8 cellular contexts compared by ENCODE assay signal in the genomic region with DNA sequence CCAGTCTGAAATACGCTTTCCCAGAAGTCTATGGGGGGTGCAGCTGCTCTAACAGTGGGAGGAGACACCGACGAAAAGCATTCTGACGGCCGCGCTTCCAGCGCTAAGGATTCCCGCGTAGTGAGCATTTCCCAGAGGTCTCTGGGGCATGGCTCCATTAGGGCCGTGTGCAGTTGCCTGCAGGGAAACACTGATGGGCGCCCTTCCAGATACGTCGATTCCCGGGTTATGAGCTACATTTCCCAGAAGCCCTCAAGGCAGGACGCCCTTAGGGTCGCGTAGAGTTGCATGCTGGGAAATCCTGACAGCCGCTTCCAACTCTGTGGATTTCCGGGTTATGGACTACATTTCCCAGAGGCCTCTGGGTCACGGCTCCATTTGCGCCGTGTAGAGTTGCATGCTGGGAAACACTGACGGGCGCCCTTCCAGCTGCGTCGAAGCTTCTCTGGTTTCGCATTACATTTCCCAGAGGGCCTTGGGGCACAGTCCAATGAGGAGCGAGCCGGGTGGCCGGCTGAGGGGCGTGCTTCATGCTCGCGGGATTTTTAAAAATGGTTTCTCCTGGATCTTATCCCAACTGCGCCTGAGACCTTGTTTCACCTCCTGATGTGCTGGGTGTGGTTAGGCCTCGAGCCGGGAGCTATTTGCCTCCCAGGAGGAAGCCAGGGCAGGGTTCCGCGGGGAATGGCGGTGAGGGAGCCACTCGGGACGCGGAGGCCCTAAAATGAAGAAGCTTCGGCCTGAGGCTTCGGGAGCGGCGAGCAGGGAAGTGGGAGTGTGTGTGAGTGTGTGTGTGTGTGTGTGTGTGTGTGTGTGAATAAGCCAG. TPM values are rescaled to one million over a fixed set of nuclear protein-coding genes. Genes with fewer than 3 reads are reported as not detected.
DNase-seq lines count a peak whose midpoint lies in the region; ATAC-seq and TF ChIP-seq lines count a peak whose summit lies in the region.

No MANE protein-coding gene starts in this region.

- H3K56ac ChIP-seq in IMR-90 (ENCODE audit: extremely low read depth, insufficient read depth, low read length): peak overlapping the region; percentile 54; the same call in 1 of the 2 replicates

- peak overlapping the region; percentile 61 for H3K14ac ChIP-seq in IMR-90 (replicated peaks; ENCODE audit: low read depth, low read length)

- DNase-seq in DMS114 treated with DMSO at 0.1 percent for 48 hours (lab: John Stamatoyannopoulos, UW; ENCODE audit: unreplicated experiment): peak; percentile 97
- DNase-seq in IMR-90: peak; percentile 98
- DNase-seq in RPMI8226: peak; percentile 96
- peak; percentile 95 for DNase-seq in activated effector memory CD4-positive, alpha-beta T cell treated with anti-CD3 and anti-CD28 coated beads, Interleukin-2, amount 50 U/mL, for 16 hours
- DNase-seq in fibroblast of villous mesenchyme (ENCODE audit: low read depth): peak; percentile 99
- peak; percentile 90 for DNase-seq in nephron progenitor cell

- H3K4me3 ChIP-seq in IMR-90 (ENCODE audit: insufficient read depth, low read depth, low read length) (peak overlapping the region; percentile 69), fibroblast of villous mesenchyme (ENCODE audit: low read depth, low read length) (peak overlapping the region; percentile 96)

- peak overlapping the region; percentile 35; the same call in 1 of the 2 replicates for H4K91ac ChIP-seq in IMR-90 (ENCODE audit: insufficient read depth, low read depth, low read length)

- H2AK9ac ChIP-seq in IMR-90 (replicated peaks; ENCODE audit: low read depth, low read length, poor library complexity): peak overlapping the region; percentile 48

- no peak for TF ChIP-seq POLR2A in IMR-90 (IDR thresholded peaks at IDR 0.05; ENCODE audit: low read depth, low read length)

- H4K8ac ChIP-seq in IMR-90 (ENCODE audit: low read depth in 2 of 2, low read length in 2 of 2): peak overlapping the region; percentile 91 to 98

- H3K18ac ChIP-seq in IMR-90 (ENCODE audit: low read depth, low read length): no peak overlapping the region

- H3K27ac ChIP-seq in IMR-90 (ENCODE audit: insufficient read depth, low read length): peak overlapping the region; percentile 25

- H3K23ac ChIP-seq in IMR-90 (ENCODE audit: low read depth, low read length): no peak overlapping the region

- H3K27ac Mint-ChIP-seq in nephron progenitor cell: peak overlapping the region; percentile 98
- peak overlapping the region; percentile 93 for H3K27ac Mint-ChIP-seq in stimulated activated naive CD8-positive, alpha-beta T cell treated with anti-CD3 and anti-CD28 coated beads, Interleukin-15, Interleukin-2, amounts not matched to agents 100 ng/mL and 50 ng/mL, for 24 hours

- no peak overlapping the region for H2BK120ac ChIP-seq in IMR-90 (ENCODE audit: low read depth, low read length)

- peak overlapping the region; percentile 42 for H4K5ac ChIP-seq in IMR-90 (ENCODE audit: low read depth, low read length)

- peak overlapping the region; percentile 79 for H3K4ac ChIP-seq in IMR-90 (ENCODE audit: low read depth, low read length)

- CTCF ChIA-PET in IMR-90 (lab: Yijun Ruan, JAX): interaction anchor here (0.7 kb wide), 1 partner anchor 63 kb away, joined by 3 read pairs; no protein-coding TSS in a partner anchor

- POLR2A ChIA-PET in IMR-90 (lab: Charles Lee; ENCODE audit: unreplicated experiment): interaction anchor here (0.6 kb wide), 1 partner anchor 86 kb away, joined by 3 read pairs; no protein-coding TSS in a partner anchor

- 0 out of 2 replicates have a peak, but pooled peaks cover 4% of the 10 kb centered on the region for H3K9me1 ChIP-seq in IMR-90 (ENCODE audit: insufficient read depth, low read length)

- no peaks in the 10 kb centered on the region for H4K20me1 ChIP-seq in IMR-90 (ENCODE audit: insufficient read depth, low read length)

- no peak overlapping the region for H2BK15ac ChIP-seq in IMR-90 (ENCODE audit: low read depth, low read length)

- peak overlapping the region; percentile 33; the same call in 1 of the 2 replicates for H3K9ac ChIP-seq in IMR-90 (ENCODE audit: low read depth, low read length)

- peaks cover 57% of the 10 kb centered on the region for H3K36me3 Mint-ChIP-seq in nephron progenitor cell (ENCODE audit: low read depth)
- H3K36me3 Mint-ChIP-seq in stimulated activated naive CD8-positive, alpha-beta T cell treated with anti-CD3 and anti-CD28 coated beads, Interleukin-15, Interleukin-2, amounts not matched to agents 100 ng/mL and 50 ng/mL, for 24 hours (ENCODE audit: low read depth): peaks cover 44% of the 10 kb centered on the region

- intact Hi-C loops in IMR-90 (cut with micrococcal nuclease): no loop called here

- BruUV-seq in IMR-90 (replicated peaks; lab: Mats Ljungman, UMichigan): no TSS peak

- no peak overlapping the region for H2AK5ac ChIP-seq in IMR-90 (ENCODE audit: low read depth, low read length)

- H3K79me1 ChIP-seq in IMR-90 (ENCODE audit: low read depth in 1 of 2, low read length in 2 of 2): peaks cover 7% of the 10 kb centered on the region in 2 experiments

- H3K4me1 Mint-ChIP-seq in nephron progenitor cell: peaks cover 20% of the 10 kb centered on the region
- H3K4me1 Mint-ChIP-seq in stimulated activated naive CD8-positive, alpha-beta T cell treated with anti-CD3 and anti-CD28 coated beads, Interleukin-15, Interleukin-2, amounts not matched to agents 100 ng/mL and 50 ng/mL, for 24 hours (ENCODE audit: low read depth): peaks cover 21% of the 10 kb centered on the region

- in situ Hi-C loops in IMR-90 (cut with MboI; ENCODE audit: low sequenced_read_pairs): no loop called here

- peak overlapping the region; percentile 99 for H2AFZ ChIP-seq in IMR-90 (replicated peaks; ENCODE audit: low read length, poor library complexity)

- peaks cover 15% of the 10 kb centered on the region for H3K27me3 Mint-ChIP-seq in nephron progenitor cell (ENCODE audit: low read depth, poor library complexity)
- H3K27me3 Mint-ChIP-seq in stimulated activated naive CD8-positive, alpha-beta T cell treated with anti-CD3 and anti-CD28 coated beads, Interleukin-15, Interleukin-2, amounts not matched to agents 100 ng/mL and 50 ng/mL, for 24 hours: no peaks in the 10 kb centered on the region

- H2BK5ac ChIP-seq in IMR-90 (ENCODE audit: low read depth, low read length, poor library complexity, severe bottlenecking): peak overlapping the region; percentile 7

- H3K27me3 ChIP-seq in IMR-90 (ENCODE audit: control insufficient read depth, insufficient read depth, low read length): no peaks in the 10 kb centered on the region

- H3K4me2 ChIP-seq in IMR-90 (ENCODE audit: low read depth, low read length): peak overlapping the region; percentile 83

- no peaks in the 10 kb centered on the region for H3K36me3 ChIP-seq in IMR-90 (ENCODE audit: control insufficient read depth, insufficient read depth, low read length)

- H3K9me3 Mint-ChIP-seq in nephron progenitor cell: peaks cover 50% of the 10 kb centered on the region
- H3K9me3 Mint-ChIP-seq in stimulated activated naive CD8-positive, alpha-beta T cell treated with anti-CD3 and anti-CD28 coated beads, Interleukin-15, Interleukin-2, amounts not matched to agents 100 ng/mL and 50 ng/mL, for 24 hours: peaks cover 20% of the 10 kb centered on the region

- peak overlapping the region; percentile 100 for H3K4me3 Mint-ChIP-seq in nephron progenitor cell
- peak overlapping the region; percentile 99 for H3K4me3 Mint-ChIP-seq in stimulated activated naive CD8-positive, alpha-beta T cell treated with anti-CD3 and anti-CD28 coated beads, Interleukin-15, Interleukin-2, amounts not matched to agents 100 ng/mL and 50 ng/mL, for 24 hours

- 1% methylated on average over 12 of the region's 46 CpGs; no CpG with 5 or more reads in 1 of the 2 experiments for WGBS in IMR-90 (ENCODE audit: extremely low coverage in 2 of 2, insufficient read length in 1 of 2), 2 experiments

- dilution Hi-C loops in IMR-90 (cut with HindIII; ENCODE audit: low sequenced_read_pairs, unreplicated experiment): no loop called here

- ATAC-seq in GM21526 (IDR thresholded peaks at IDR 0.05; ENCODE audit: low FRiP score, unreplicated experiment): peak; percentile 89
- ATAC-seq in IMR-90 (ENCODE audit: low read depth): peak; percentile 99

- TF ChIP-seq RAD21 in IMR-90 (IDR thresholded peaks at IDR 0.05; ENCODE audit: low read length): no peak

- TF ChIP-seq CTCF in IMR-90 (conservative IDR thresholded peaks at IDR 0.05; ENCODE audit: low read depth, low read length) (no peak), fibroblast of villous mesenchyme (IDR thresholded peaks at IDR 0.05; ENCODE audit: insufficient read depth, low read depth, low read length) (no peak), nephron progenitor cell (IDR thresholded peaks at IDR 0.05) (no peak)

- peaks cover 3% of the 10 kb centered on the region; the same call in 1 of the 2 replicates for H3K4me1 ChIP-seq in IMR-90 (ENCODE audit: control insufficient read depth, insufficient read depth, low read length)

- H3K9me3 ChIP-seq in IMR-90 (ENCODE audit: control insufficient read depth, insufficient read depth, low read length): no peaks in the 10 kb centered on the region; the same call in 1 of the 2 replicates

- no peak overlapping the region for H2BK20ac ChIP-seq in IMR-90 (ENCODE audit: low read depth, low read length)

TF ChIP-seq in IMR-90, 13 proteins besides CTCF, POLR2A, EP300 and RAD21 (continues in another document):
- TF ChIP-seq MXI1 (IDR thresholded peaks at IDR 0.05; ENCODE audit: borderline replicate concordance, low read depth, low read length): peak; percentile 89
- TF ChIP-seq MAZ (IDR thresholded peaks at IDR 0.05; ENCODE audit: borderline replicate concordance, low read depth, low read length): peak; percentile 7; the same call in 1 of the 2 replicates
- TF ChIP-seq RCOR1 (IDR thresholded peaks at IDR 0.05; ENCODE audit: insufficient replicate concordance, low read length): no peak
- no peak for TF ChIP-seq NFE2L2 (IDR thresholded peaks at IDR 0.05; ENCODE audit: low read depth, low read length)
- TF ChIP-seq RFX5 (IDR thresholded peaks at IDR 0.05; ENCODE audit: low read depth, low read length): no peak
- TF ChIP-seq CHD1 (IDR thresholded peaks at IDR 0.05; ENCODE audit: low read depth, low read length): no peak

RNA-seq across cellular contexts. Expression of a gene that starts 17.2 kb away (rescaled TPM):
- total RNA-seq in IMR-90 (2012; rRNA removed) (11.1 and 12.2 TPM in 2 replicates), fibroblast of villous mesenchyme (9.0 and 13.4 TPM in 2 replicates)
- polyA plus RNA-seq in IMR-90 (2012; rRNA removed): 5.4 and 6.6 TPM in 2 replicates
- 2.5 and 2.6 TPM in 2 replicates for polyA plus RNA-seq in IMR-90 (2012; cell fraction: cytosol; rRNA removed)
- polyA plus RNA-seq in IMR-90 (2012; cell fraction: nucleus; rRNA removed; ENCODE audit: low replicate concordance): 19.3 and 55.4 TPM in 2 replicates

RNA-seq across cellular contexts. Expression of a gene that starts 53.2 kb away (rescaled TPM):
- total RNA-seq in IMR-90 (2012; rRNA removed): 3.4 and 6.1 TPM in 2 replicates
- 0.40 and 0.82 TPM in 2 replicates for polyA plus RNA-seq in IMR-90 (2012; rRNA removed)
- polyA plus RNA-seq in IMR-90 (2012; cell fraction: cytosol; rRNA removed): 0.13 and 0.23 TPM in 2 replicates
- 0.08 and 0.45 TPM in 2 replicates for polyA plus RNA-seq in IMR-90 (2012; cell fraction: nucleus; rRNA removed; ENCODE audit: low replicate concordance)
- 1.9 and 3.0 TPM in 2 replicates for total RNA-seq in fibroblast of villous mesenchyme

Comparison
In these comparisons a context has a peak if more than half of its experiments do, and no peak if none do; other contexts are left out.
1. Peak in every context shown above with its lines: DNase-seq, ATAC-seq, H3K4me3 ChIP-seq and H3K27ac ChIP-seq.